Comparison of ENCODE assay signal across 8 cellular contexts in the genomic region with DNA sequence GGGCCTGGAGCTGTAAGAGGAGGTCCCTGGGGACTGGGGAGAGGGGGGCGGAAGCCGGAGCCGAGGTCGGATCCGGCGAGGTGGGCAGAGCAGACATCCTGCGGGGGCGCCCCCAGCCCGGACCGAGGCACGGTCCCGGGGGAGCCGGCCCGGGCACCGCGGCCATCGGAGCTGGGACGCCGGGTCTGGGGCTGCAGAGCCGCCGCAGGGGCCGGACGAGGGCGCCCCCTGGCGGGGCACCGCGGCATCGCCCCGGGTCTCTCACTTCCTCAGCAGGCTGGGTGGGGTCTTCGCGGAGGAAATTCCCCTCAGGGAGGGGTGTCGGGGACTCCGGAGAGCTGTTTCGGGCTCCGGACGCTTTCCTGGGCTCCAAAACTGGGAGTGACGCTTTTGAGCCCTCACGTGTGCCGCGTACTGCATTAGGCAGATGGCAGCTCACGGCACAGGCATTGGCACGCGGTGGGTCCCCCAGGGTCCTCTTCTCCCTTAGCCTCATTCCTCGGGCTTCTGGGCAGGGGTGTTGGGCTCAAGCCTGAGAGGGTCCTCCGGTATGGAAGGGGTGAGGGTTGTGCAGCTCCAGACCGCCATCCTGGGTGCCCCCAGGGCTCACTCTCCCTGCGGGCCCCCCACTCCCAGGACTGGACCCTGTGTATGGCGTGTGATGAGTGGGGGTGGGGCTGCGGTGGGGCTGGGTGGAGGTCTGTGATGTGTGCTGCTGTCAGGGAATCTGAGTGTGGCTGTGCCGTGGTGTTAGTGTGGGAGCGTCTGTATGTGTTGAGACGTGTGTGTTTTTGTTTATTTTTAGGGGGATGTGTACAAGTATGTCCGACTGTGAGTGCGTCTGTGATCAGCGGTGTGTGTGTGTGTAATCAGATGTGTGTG. TPM values are rescaled to one million over a fixed set of nuclear protein-coding genes. Genes with fewer than 3 reads are reported as not detected.
DNase-seq lines count a peak whose midpoint lies in the region; ATAC-seq and TF ChIP-seq lines count a peak whose summit lies in the region.

No MANE protein-coding gene starts in this region.

- no peak overlapping the region for H3K9ac ChIP-seq in iPS-18a (ENCODE audit: low read length)
- H3K9ac ChIP-seq in smooth muscle cell (ENCODE audit: low read depth), result no peak overlapping the region

- H2AFZ ChIP-seq in OCI-LY7 (ENCODE audit: low read length) (no peak overlapping the region), smooth muscle cell (ENCODE audit: low read depth) (no peak overlapping the region)

- DNase-seq in activated CD4-positive, CD25-positive, alpha-beta regulatory T cell treated with anti-CD3 and anti-CD28 coated beads, Interleukin-2, amount 50 U/mL, for 72 hours, result peak; percentile 69
- no peak for DNase-seq in activated CD4-positive, CD25-positive, alpha-beta regulatory T cell (lab: John Stamatoyannopoulos, UW)
- DNase-seq in OCI-LY7 (ENCODE audit: low spot score), result peak; percentile 16
- DNase-seq in ascending aorta (ENCODE audit: low spot score in 2 of 2), result no peak
- DNase-seq in smooth muscle cell (lab: John Stamatoyannopoulos, UW; ENCODE audit: unreplicated experiment), result peak; percentile 11

- 21% methylated on average over 41 of the region's 55 CpGs for WGBS in smooth muscle cell (ENCODE audit: low lambda C conversion rate)

- H3K4me3 ChIP-seq in OCI-LY7 (ENCODE audit: low read depth, low read length, poor library complexity, severe bottlenecking), result no peak overlapping the region
- H3K4me3 ChIP-seq in ascending aorta, result peak overlapping the region; percentile 48 to 58
- peak overlapping the region; percentile 34 for H3K4me3 ChIP-seq in iPS-18a (ENCODE audit: low read length)
- H3K4me3 ChIP-seq in smooth muscle cell, result peak overlapping the region; percentile 36

- intact Hi-C loops in OCI-LY7 (cut with micrococcal nuclease; ENCODE audit: unreplicated experiment) (loop anchor here (1.0 to 5.0 kb wide), 2 partner anchors 497 to 639 kb away; no protein-coding TSS in a partner anchor), ascending aorta (cut with DNase I) (loop anchor here (1.0 kb wide), 1 partner anchor 36 kb away; no protein-coding TSS in a partner anchor)

- H3K9me3 ChIP-seq in OCI-LY7 (ENCODE audit: low read length) (no peaks in the 10 kb centered on the region), ascending aorta (no peaks in the 10 kb centered on the region), iPS-18a (ENCODE audit: control insufficient read depth, low read depth, low read length) (no peaks in the 10 kb centered on the region), smooth muscle cell (replicated peaks; ENCODE audit: low read depth) (no peaks in the 10 kb centered on the region)

- no TSS peak for BruUV-seq in OCI-LY7 (replicated peaks; lab: Mats Ljungman, UMichigan)

- H3K36me3 ChIP-seq in OCI-LY7 (ENCODE audit: insufficient read depth, low read length) (no peaks in the 10 kb centered on the region), ascending aorta (no peaks in the 10 kb centered on the region), iPS-18a (ENCODE audit: control insufficient read depth, low read depth, low read length) (no peaks in the 10 kb centered on the region), smooth muscle cell (ENCODE audit: low read depth) (no peaks in the 10 kb centered on the region)

- H4K20me1 ChIP-seq in OCI-LY7 (ENCODE audit: insufficient read depth, low read length), result no peaks in the 10 kb centered on the region; the same call in 1 of the 2 replicates
- H4K20me1 ChIP-seq in smooth muscle cell (ENCODE audit: low read depth), result no peaks in the 10 kb centered on the region

- H3K9me2 ChIP-seq in OCI-LY7 (ENCODE audit: insufficient read depth, low read length), result no peaks in the 10 kb centered on the region

- POLR2A ChIA-PET in OCI-LY7 (lab: Charles Lee), result interaction anchor here (0.6 kb wide), 1 partner anchor 157 kb away, joined by 8 read pairs; no protein-coding TSS in a partner anchor

- H3K4me1 ChIP-seq in OCI-LY7 (ENCODE audit: insufficient read depth, low read length, poor library complexity, severe bottlenecking), result no peaks in the 10 kb centered on the region
- H3K4me1 ChIP-seq in ascending aorta, result peaks cover 4 to 27% of the 10 kb centered on the region in 2 donors
- no peaks in the 10 kb centered on the region for H3K4me1 ChIP-seq in iPS-18a (ENCODE audit: control insufficient read depth, low read depth, low read length)
- peaks cover 16% of the 10 kb centered on the region for H3K4me1 ChIP-seq in smooth muscle cell (ENCODE audit: low read depth)

- no peak overlapping the region for H3K27ac ChIP-seq in OCI-LY7 (ENCODE audit: low read depth, low read length, poor library complexity, severe bottlenecking)
- H3K27ac ChIP-seq in ascending aorta, result no peak overlapping the region
- no peak overlapping the region for H3K27ac ChIP-seq in iPS-18a (ENCODE audit: low read length)
- no peak overlapping the region for H3K27ac ChIP-seq in smooth muscle cell (ENCODE audit: low read depth)

- CTCF ChIA-PET in OCI-LY7 (lab: Charles Lee; ENCODE audit: unreplicated experiment), result interaction anchor here (0.5 to 0.6 kb wide), 3 partner anchors 362 to 641 kb away, joined by 4 to 6 read pairs (median 5); no protein-coding TSS in a partner anchor

- H3K27me3 ChIP-seq in ascending aorta, result peaks cover 8% of the 10 kb centered on the region
- H3K27me3 ChIP-seq in iPS-18a (ENCODE audit: control insufficient read depth, insufficient read depth, low read length), result peaks cover 78% of the 10 kb centered on the region
- peaks cover 23% of the 10 kb centered on the region for H3K27me3 ChIP-seq in smooth muscle cell (ENCODE audit: low read depth)

- peaks cover 1% of the 10 kb centered on the region for H3F3A ChIP-seq in smooth muscle cell (ENCODE audit: low read depth)

- H3K79me2 ChIP-seq in OCI-LY7 (ENCODE audit: insufficient read depth, low read depth, low read length) (no peaks in the 10 kb centered on the region), smooth muscle cell (ENCODE audit: low read depth) (no peaks in the 10 kb centered on the region)

- ATAC-seq in HG02610 (IDR thresholded peaks at IDR 0.05; ENCODE audit: unreplicated experiment) (no peak), GM21619 (IDR thresholded peaks at IDR 0.05; ENCODE audit: unreplicated experiment) (no peak)

- TF ChIP-seq CTCF in OCI-LY7 (conservative IDR thresholded peaks at IDR 0.05; ENCODE audit: low read length) (peak; percentile 89), ascending aorta (IDR thresholded peaks at IDR 0.05) (peak; percentile 67 to 89 (median 81)), smooth muscle cell (IDR thresholded peaks at IDR 0.05; ENCODE audit: borderline replicate concordance, insufficient read depth, poor library complexity, severe bottlenecking) (peak; percentile 100)

- peak overlapping the region; percentile 40; the same call in 1 of the 2 replicates for H3K4me2 ChIP-seq in OCI-LY7 (ENCODE audit: low read length)
- peak overlapping the region; percentile 83 for H3K4me2 ChIP-seq in smooth muscle cell

RNA-seq across cellular contexts. Expression of a gene that starts 29.6 kb away (rescaled TPM):
- not detected in 2 replicates for total RNA-seq in OCI-LY7 (2014; rRNA removed; shearing (Covaris generic))
- not detected in 2 replicates for total RNA-seq in OCI-LY7 (2022)
- not detected for total RNA-seq in ascending aorta
- total RNA-seq in smooth muscle cell, result not detected in 2 replicates
- not detected in 2 replicates for polyA plus RNA-seq in smooth muscle cell

Comparison
In these comparisons a context has a peak if more than half of its experiments do, and no peak if none do; other contexts are left out.
1. DNase-seq: peak in activated CD4-positive, CD25-positive, alpha-beta regulatory T cell treated with anti-CD3 and anti-CD28 coated beads, Interleukin-2, amount 50 U/mL, for 72 hours (single experiment), OCI-LY7 (single experiment) and smooth muscle cell (single experiment); none in activated CD4-positive, CD25-positive, alpha-beta regulatory T cell (0 of 4) and ascending aorta (0 of 2).
2. Peak in every context shown above with its lines, with median percentiles within 50 percentile points of each other: CTCF ChIP-seq.